In genomic region chr20:48238326-48238725, GRCh38 we compare ENCODE assay signal across 15 cellular contexts.
A peak's percentile ranks its signal among the peaks of the same experiment; 100 is the strongest.
DNase-seq lines count a peak whose midpoint lies in the region; ATAC-seq and TF ChIP-seq lines count a peak whose summit lies in the region.
"Had no signal": no experiment of that assay in that cellular context is flagged by ENCODE, and none has a peak within 500 bp of the region (broad histone marks: within the 10 kb centered on the region; RNA-seq: fewer than 3 reads in every experiment).

No MANE protein-coding gene starts in this region.

- H4K20me1 ChIP-seq in osteoblast (ENCODE audit: insufficient read depth, low read length) = no peaks in the 10 kb centered on the region

- no peak for ATAC-seq in GM19452 (IDR thresholded peaks at IDR 0.05; ENCODE audit: unreplicated experiment)
- ATAC-seq in HG03432 (IDR thresholded peaks at IDR 0.05; ENCODE audit: unreplicated experiment) = no peak

- in situ Hi-C loops in Caki2 (cut with HindIII; ENCODE audit: low pct_unique_long_range_greater_than_20kb, low sequenced_read_pairs) = no loop called here

- no peak overlapping the region for H3K4me3 ChIP-seq in MG63
- no peak overlapping the region for H3K4me3 ChIP-seq in epithelial cell of esophagus (ENCODE audit: low read length)
- no peak overlapping the region for H3K4me3 ChIP-seq in osteoblast (ENCODE audit: insufficient read depth, low read length)
- H3K4me3 ChIP-seq: spleen, stomach had no signal

- H3K36me3 ChIP-seq in MG63 = no peaks in the 10 kb centered on the region
- no peaks in the 10 kb centered on the region for H3K36me3 ChIP-seq in osteoblast (ENCODE audit: insufficient read depth, low read length)
- H3K36me3 ChIP-seq: spleen, stomach had no signal

- TF ChIP-seq CTCF in epithelial cell of esophagus (IDR thresholded peaks at IDR 0.05; ENCODE audit: insufficient read depth, low read depth, low read length, missing control alignments) (no peak), osteoblast (IDR thresholded peaks at IDR 0.05; ENCODE audit: extremely low read depth, low read depth, low read length) (no peak)

- H3K79me2 ChIP-seq in osteoblast (ENCODE audit: insufficient read depth, low read length) = no peaks in the 10 kb centered on the region

- no peak overlapping the region for H2AFZ ChIP-seq in osteoblast (ENCODE audit: low read length)

- no peaks in the 10 kb centered on the region for H3K4me1 ChIP-seq in osteoblast (ENCODE audit: insufficient read depth, low read length)
- H3K4me1 ChIP-seq: spleen had no signal

- H3K27me3 ChIP-seq in MG63 (0 out of 2 replicates have a peak, but pooled peaks cover 2% of the 10 kb centered on the region), osteoblast (ENCODE audit: insufficient read depth, low read length) (peaks cover 14% of the 10 kb centered on the region)
- H3K27me3 ChIP-seq: stomach had no signal

- DNase-seq in Caki2 (ENCODE audit: low read depth) = peak; percentile 51
- DNase-seq in MG63 = peak; percentile 54
- DNase-seq in epithelial cell of esophagus (ENCODE audit: low read depth) = peak; percentile 8
- peak; percentile 85 for DNase-seq in osteoblast (ENCODE audit: insufficient read length, low spot score, missing footprints)
- no peak for DNase-seq in NCI-H1694 treated with DMSO at 0.1 percent for 48 hours (lab: John Stamatoyannopoulos, UW)
- no peak for DNase-seq in KG1 (lab: John Stamatoyannopoulos, UW)
- DNase-seq: activated CD4-positive, alpha-beta T cell treated with anti-CD3 and anti-CD28 coated beads, Interleukin-2, amount 10 ng/mL, durations not matched to agents 24 days and 14 days; activated T-cell treated with anti-CD3 and anti-CD28 coated beads for 4 hours; DMS153; NCI-H2029 treated with DMSO at 0.1 percent for 48 hours; NCI-H526; spleen; stomach had no signal

- no peak overlapping the region for H3K4me2 ChIP-seq in osteoblast (ENCODE audit: insufficient read depth, low read length)

- H3K27ac ChIP-seq in osteoblast (ENCODE audit: low read depth, low read length) = peak overlapping the region; percentile 31
- H3K27ac ChIP-seq: spleen, stomach had no signal

- H3K9me3 ChIP-seq in MG63 (no peaks in the 10 kb centered on the region), osteoblast (ENCODE audit: low read depth, low read length) (no peaks in the 10 kb centered on the region)
- H3K9me3 ChIP-seq: spleen, stomach had no signal

Comparison
In these comparisons a context has a peak if more than half of its experiments do, and no peak if none do; other contexts are left out.
1. DNase-seq: peak in Caki2 (single experiment), MG63 (single experiment), epithelial cell of esophagus (single experiment) and osteoblast (single experiment); none in NCI-H1694 treated with DMSO at 0.1 percent for 48 hours (single experiment) and KG1 (single experiment).